ENCODE assay signal across 20 cellular contexts in the genomic region with DNA sequence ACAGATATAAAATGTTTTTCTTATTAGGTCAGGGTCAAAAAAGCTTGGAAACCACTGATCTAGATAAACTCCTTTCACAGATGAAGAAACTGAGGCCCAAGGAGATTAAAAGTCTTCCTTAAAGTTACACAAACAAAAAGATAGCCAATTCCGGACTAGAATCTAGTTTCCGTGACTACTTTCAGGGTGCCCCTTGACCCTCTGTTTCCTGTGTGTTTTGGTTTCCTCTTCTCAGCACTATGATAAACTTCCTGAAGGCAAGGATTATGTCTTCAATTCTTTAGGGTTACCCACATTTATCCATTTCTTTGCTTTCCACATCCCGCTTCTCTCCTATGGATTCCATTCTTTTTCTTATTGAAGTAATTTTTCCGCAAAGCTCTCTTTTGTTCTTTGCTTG.
"Had no signal": no experiment of that assay in that cellular context is flagged by ENCODE, and none has a peak within 500 bp of the region (broad histone marks: within the 10 kb centered on the region; RNA-seq: fewer than 3 reads in every experiment).

No MANE protein-coding gene starts in this region.

- H3K27me3 ChIP-seq: thyroid gland had no signal

- H3K27me3 Mint-ChIP-seq: activated CD4-positive, alpha-beta memory T cell treated with anti-CD3 and anti-CD28 coated beads, Interleukin-2, amount 10 ng/mL, durations not matched to agents 7 days and 5 days; activated T-cell treated with anti-CD3 and anti-CD28 coated beads, Interleukin-2, amount 50 U/mL, for 24 hours; dendritic cell treated with granulocyte-macrophage colony-stimulating factor and Interleukin-4, amounts not matched to agents 40 ng/mL and 50 ng/mL, for 4 days; stimulated activated naive B cell treated with anti-CD40 and anti-IgM and Interleukin-4, amounts not matched to agents 10 μg/mL and 1 μg/mL and 100 μg/mL, for 72 hours; T-cell had no signal

- H3K9me3 ChIP-seq: thyroid gland had no signal

- DNase-seq: activated B cell treated with CpG ODN at 0.5 μM for 24 hours; activated CD4-positive, alpha-beta memory T cell treated with anti-CD3 and anti-CD28 coated beads, Interleukin-2, amount 10 ng/mL, durations not matched to agents 7 days and 5 days; activated CD4-positive, alpha-beta T cell treated with anti-CD3 and anti-CD28 coated beads for 4 hours; activated naive CD4-positive, alpha-beta T cell treated with Interleukin-2 at 50 U/mL for 16 hours; activated T-cell treated with anti-CD3 and anti-CD28 coated beads, Interleukin-2, amount 50 U/mL, for 24 hours; effector memory CD8-positive, alpha-beta T cell; foreskin melanocyte; glutamatergic neuron; hippocampal formation; islet precursor cell; left colon; nephron progenitor cell; nucleus accumbens; retina; stimulated activated naive B cell treated with anti-CD40 and anti-IgM and Interleukin-4, amounts not matched to agents 10 μg/mL and 1 μg/mL and 100 μg/mL, for 72 hours; T-cell; thyroid gland had no signal

- H3K4me1 ChIP-seq: thyroid gland had no signal

- ATAC-seq: effector memory CD8-positive, alpha-beta T cell; left colon; stimulated activated naive B cell treated with anti-CD40 and anti-IgM and Interleukin-4, amounts not matched to agents 10 μg/mL and 1 μg/mL and 100 μg/mL, for 72 hours; T-cell had no signal

- H3K27ac ChIP-seq: epithelial cell of prostate, thyroid gland had no signal

- H3K36me3 Mint-ChIP-seq: stimulated activated naive B cell treated with anti-CD40 and anti-IgM and Interleukin-4, amounts not matched to agents 10 μg/mL and 1 μg/mL and 100 μg/mL, for 72 hours; T-cell had no signal

- H3K4me1 Mint-ChIP-seq: activated B cell treated with CpG ODN at 0.5 μM for 24 hours; stimulated activated naive B cell treated with anti-CD40 and anti-IgM and Interleukin-4, amounts not matched to agents 10 μg/mL and 1 μg/mL and 100 μg/mL, for 72 hours had no signal

- H3K27ac Mint-ChIP-seq: activated B cell treated with CpG ODN at 0.5 μM for 24 hours; activated CD4-positive, alpha-beta memory T cell treated with anti-CD3 and anti-CD28 coated beads, Interleukin-2, amount 10 ng/mL, durations not matched to agents 7 days and 5 days; activated T-cell treated with anti-CD3 and anti-CD28 coated beads, Interleukin-2, amount 50 U/mL, for 24 hours; activated T-helper 2 cell treated with anti-CD3 and anti-CD28 coated beads, Interferon-gamma antibody, Interleukin-2, Interleukin-4, amounts not matched to agents 10 μg/mL and 5 μg/mL and 100 μg/mL, durations not matched to agents 14 hours and 24 hours and 36 hours; dendritic cell treated with granulocyte-macrophage colony-stimulating factor and Interleukin-4, amounts not matched to agents 40 ng/mL and 50 ng/mL, for 4 days; effector memory CD8-positive, alpha-beta T cell; nephron progenitor cell; stimulated activated naive B cell treated with anti-CD40 and anti-IgM and Interleukin-4, amounts not matched to agents 10 μg/mL and 1 μg/mL and 100 μg/mL, for 72 hours; T-cell had no signal

- H3K9me3 Mint-ChIP-seq: activated B cell treated with CpG ODN at 0.5 μM for 24 hours; activated CD4-positive, alpha-beta memory T cell treated with anti-CD3 and anti-CD28 coated beads, Interleukin-2, amount 10 ng/mL, durations not matched to agents 7 days and 5 days; activated T-cell treated with anti-CD3 and anti-CD28 coated beads, Interleukin-2, amount 50 U/mL, for 24 hours; activated T-helper 2 cell treated with anti-CD3 and anti-CD28 coated beads, Interferon-gamma antibody, Interleukin-2, Interleukin-4, amounts not matched to agents 10 μg/mL and 5 μg/mL and 100 μg/mL, durations not matched to agents 14 hours and 24 hours and 36 hours; dendritic cell treated with granulocyte-macrophage colony-stimulating factor and Interleukin-4, amounts not matched to agents 40 ng/mL and 50 ng/mL, for 4 days; nephron progenitor cell; stimulated activated naive B cell treated with anti-CD40 and anti-IgM and Interleukin-4, amounts not matched to agents 10 μg/mL and 1 μg/mL and 100 μg/mL, for 72 hours had no signal

- H3K4me3 Mint-ChIP-seq: activated B cell treated with CpG ODN at 0.5 μM for 24 hours; activated CD4-positive, alpha-beta memory T cell treated with anti-CD3 and anti-CD28 coated beads, Interleukin-2, amount 10 ng/mL, durations not matched to agents 7 days and 5 days; activated T-cell treated with anti-CD3 and anti-CD28 coated beads, Interleukin-2, amount 50 U/mL, for 24 hours; dendritic cell treated with granulocyte-macrophage colony-stimulating factor and Interleukin-4, amounts not matched to agents 40 ng/mL and 50 ng/mL, for 4 days; effector memory CD8-positive, alpha-beta T cell; nephron progenitor cell; stimulated activated naive B cell treated with anti-CD40 and anti-IgM and Interleukin-4, amounts not matched to agents 10 μg/mL and 1 μg/mL and 100 μg/mL, for 72 hours; T-cell had no signal

- H3K36me3 ChIP-seq: thyroid gland had no signal

- H3K4me3 ChIP-seq: thyroid gland had no signal
